1 cellular context compared by ENCODE assay signal in the genomic region with DNA sequence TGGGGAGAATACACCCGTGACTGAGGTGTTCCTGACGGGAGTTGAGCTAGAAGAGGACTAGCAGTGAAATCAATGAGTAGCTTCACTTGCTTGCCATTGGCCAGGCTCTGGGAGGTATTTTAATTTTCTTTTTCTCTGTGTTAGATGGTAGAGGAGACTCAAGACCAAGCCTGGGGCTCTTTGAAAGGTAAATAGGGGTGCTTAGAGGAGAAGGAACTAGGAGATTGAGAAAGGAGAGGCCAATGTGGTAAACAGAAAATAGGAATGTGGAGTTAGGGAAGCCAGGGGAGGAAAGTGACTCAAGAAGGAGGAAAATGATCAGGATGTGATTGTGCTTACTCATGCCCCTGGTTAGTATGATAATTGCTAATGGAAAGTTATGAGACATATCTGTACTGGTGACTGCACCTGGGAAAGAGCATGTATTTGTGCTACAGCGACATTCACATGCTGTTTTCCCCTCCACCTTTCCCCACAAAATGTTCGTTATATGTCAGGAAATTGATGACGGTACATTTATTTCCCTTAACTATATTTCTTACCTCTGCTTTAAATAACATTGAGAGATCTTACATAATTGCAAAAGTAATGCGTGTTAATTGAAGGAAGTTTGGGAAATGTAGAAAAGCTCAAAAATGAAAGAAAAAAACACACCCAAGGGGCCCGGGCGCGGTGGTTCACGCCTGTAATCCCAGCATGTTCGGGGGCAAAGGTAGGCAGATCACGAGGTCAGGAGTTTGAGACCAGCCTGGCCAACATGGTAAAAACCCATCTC.
TF ChIP-seq lines count a peak whose summit lies in the region.

No MANE protein-coding gene starts in this region.

TF ChIP-seq in GM12878, 131 proteins besides CTCF, POLR2A, EP300 and RAD21 (continued from another document):
- TF ChIP-seq, protein P1, sequence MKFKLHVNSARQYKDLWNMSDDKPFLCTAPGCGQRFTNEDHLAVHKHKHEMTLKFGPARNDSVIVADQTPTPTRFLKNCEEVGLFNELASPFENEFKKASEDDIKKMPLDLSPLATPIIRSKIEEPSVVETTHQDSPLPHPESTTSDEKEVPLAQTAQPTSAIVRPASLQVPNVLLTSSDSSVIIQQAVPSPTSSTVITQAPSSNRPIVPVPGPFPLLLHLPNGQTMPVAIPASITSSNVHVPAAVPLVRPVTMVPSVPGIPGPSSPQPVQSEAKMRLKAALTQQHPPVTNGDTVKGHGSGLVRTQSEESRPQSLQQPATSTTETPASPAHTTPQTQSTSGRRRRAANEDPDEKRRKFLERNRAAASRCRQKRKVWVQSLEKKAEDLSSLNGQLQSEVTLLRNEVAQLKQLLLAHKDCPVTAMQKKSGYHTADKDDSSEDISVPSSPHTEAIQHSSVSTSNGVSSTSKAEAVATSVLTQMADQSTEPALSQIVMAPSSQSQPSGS (IDR thresholded peaks at IDR 0.05; ENCODE audit: low read length) = peak; percentile 73
- TF ChIP-seq DPF2 (IDR thresholded peaks at IDR 0.05) = peak; percentile 68; the same call in 1 of the 2 replicates
- peak; percentile 9; the same call in 1 of the 2 replicates for TF ChIP-seq BMI1 (IDR thresholded peaks at IDR 0.05; ENCODE audit: borderline replicate concordance)
- TF ChIP-seq ZBED1 (IDR thresholded peaks at IDR 0.05; ENCODE audit: borderline replicate concordance) = peak; percentile 84; the same call in 1 of the 2 replicates
- peak; percentile 80 for TF ChIP-seq CREM (IDR thresholded peaks at IDR 0.05; ENCODE audit: low read depth)
- TF ChIP-seq BACH1 (IDR thresholded peaks at IDR 0.05; ENCODE audit: borderline replicate concordance) = peak; percentile 77; the same call in 1 of the 2 replicates
- TF ChIP-seq FOXM1 (IDR thresholded peaks at IDR 0.05; ENCODE audit: low read depth, low read length) = peak; percentile 85
- no peak for TF ChIP-seq SIX5 (IDR thresholded peaks at IDR 0.05; ENCODE audit: low read depth, low read length, severe bottlenecking)
- 0 out of 2 replicates have a peak, but pooled peaks have one; percentile 14 for TF ChIP-seq TCF12 (IDR thresholded peaks at IDR 0.05; ENCODE audit: low read depth, low read length)
- peak; percentile 87 for TF ChIP-seq IKZF1 (conservative IDR thresholded peaks at IDR 0.05)
- no peak for TF ChIP-seq STAT1 (conservative IDR thresholded peaks at IDR 0.05)
- TF ChIP-seq NBN (IDR thresholded peaks at IDR 0.05) = peak; percentile 63; the same call in 1 of the 2 replicates
- peak; percentile 21 for TF ChIP-seq MEF2B (IDR thresholded peaks at IDR 0.05; ENCODE audit: partially characterized antibody, poor library complexity, severe bottlenecking)
- TF ChIP-seq, protein P2, sequence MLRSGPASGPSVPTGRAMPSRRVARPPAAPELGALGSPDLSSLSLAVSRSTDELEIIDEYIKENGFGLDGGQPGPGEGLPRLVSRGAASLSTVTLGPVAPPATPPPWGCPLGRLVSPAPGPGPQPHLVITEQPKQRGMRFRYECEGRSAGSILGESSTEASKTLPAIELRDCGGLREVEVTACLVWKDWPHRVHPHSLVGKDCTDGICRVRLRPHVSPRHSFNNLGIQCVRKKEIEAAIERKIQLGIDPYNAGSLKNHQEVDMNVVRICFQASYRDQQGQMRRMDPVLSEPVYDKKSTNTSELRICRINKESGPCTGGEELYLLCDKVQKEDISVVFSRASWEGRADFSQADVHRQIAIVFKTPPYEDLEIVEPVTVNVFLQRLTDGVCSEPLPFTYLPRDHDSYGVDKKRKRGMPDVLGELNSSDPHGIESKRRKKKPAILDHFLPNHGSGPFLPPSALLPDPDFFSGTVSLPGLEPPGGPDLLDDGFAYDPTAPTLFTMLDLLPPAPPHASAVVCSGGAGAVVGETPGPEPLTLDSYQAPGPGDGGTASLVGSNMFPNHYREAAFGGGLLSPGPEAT (IDR thresholded peaks at IDR 0.05; ENCODE audit: low read depth) = peak; percentile 74
- TF ChIP-seq EED (IDR thresholded peaks at IDR 0.05; ENCODE audit: low read depth) = peak; percentile 91
- 0 out of 2 replicates have a peak, but pooled peaks have one; percentile 45 for TF ChIP-seq PML (IDR thresholded peaks at IDR 0.05; ENCODE audit: low read length)
- TF ChIP-seq HDAC2 (IDR thresholded peaks at IDR 0.05) = no peak
- peak; percentile 90 for TF ChIP-seq IKZF2 (IDR thresholded peaks at IDR 0.05)
- peak; percentile 90 for TF ChIP-seq IRF4 (IDR thresholded peaks at IDR 0.05; ENCODE audit: low read depth, low read length)
- no peak for TF ChIP-seq SREBF2 (IDR thresholded peaks at IDR 0.05; ENCODE audit: low read length)
- TF ChIP-seq ETV6 (conservative IDR thresholded peaks at IDR 0.05 in 1 of 2, IDR thresholded peaks at IDR 0.05 in 1 of 2; ENCODE audit: borderline replicate concordance in 1 of 2, low read depth in 1 of 2) = peak in 1 of 2 experiments; percentile 85; a peak in 2 of 4 replicates
- 0 out of 2 replicates have a peak, but pooled peaks have one; percentile 59 for TF ChIP-seq MYB (IDR thresholded peaks at IDR 0.05; ENCODE audit: borderline replicate concordance, low read depth, low read length)
- TF ChIP-seq CREB1 (IDR thresholded peaks at IDR 0.05; ENCODE audit: low read depth) = peak; percentile 48; the same call in 1 of the 2 replicates
- TF ChIP-seq SMC3 (IDR thresholded peaks at IDR 0.05; ENCODE audit: borderline replicate concordance, low read length) = no peak
- peak; percentile 77; the same call in 1 of the 2 replicates for TF ChIP-seq BCL11A (IDR thresholded peaks at IDR 0.05; ENCODE audit: low read depth, low read length)
- TF ChIP-seq SMARCA5 (IDR thresholded peaks at IDR 0.05) = 0 out of 2 replicates have a peak, but pooled peaks have one; percentile 24
- peak; percentile 78 for TF ChIP-seq ATF7 (IDR thresholded peaks at IDR 0.05; ENCODE audit: low read depth)
- peak; percentile 73; the same call in 1 of the 2 replicates for TF ChIP-seq TCF3 (IDR thresholded peaks at IDR 0.05; ENCODE audit: borderline replicate concordance, insufficient read depth, low read depth, low read length)
- TF ChIP-seq RB1 (IDR thresholded peaks at IDR 0.05; ENCODE audit: borderline replicate concordance) = no peak
- TF ChIP-seq, protein P3, sequence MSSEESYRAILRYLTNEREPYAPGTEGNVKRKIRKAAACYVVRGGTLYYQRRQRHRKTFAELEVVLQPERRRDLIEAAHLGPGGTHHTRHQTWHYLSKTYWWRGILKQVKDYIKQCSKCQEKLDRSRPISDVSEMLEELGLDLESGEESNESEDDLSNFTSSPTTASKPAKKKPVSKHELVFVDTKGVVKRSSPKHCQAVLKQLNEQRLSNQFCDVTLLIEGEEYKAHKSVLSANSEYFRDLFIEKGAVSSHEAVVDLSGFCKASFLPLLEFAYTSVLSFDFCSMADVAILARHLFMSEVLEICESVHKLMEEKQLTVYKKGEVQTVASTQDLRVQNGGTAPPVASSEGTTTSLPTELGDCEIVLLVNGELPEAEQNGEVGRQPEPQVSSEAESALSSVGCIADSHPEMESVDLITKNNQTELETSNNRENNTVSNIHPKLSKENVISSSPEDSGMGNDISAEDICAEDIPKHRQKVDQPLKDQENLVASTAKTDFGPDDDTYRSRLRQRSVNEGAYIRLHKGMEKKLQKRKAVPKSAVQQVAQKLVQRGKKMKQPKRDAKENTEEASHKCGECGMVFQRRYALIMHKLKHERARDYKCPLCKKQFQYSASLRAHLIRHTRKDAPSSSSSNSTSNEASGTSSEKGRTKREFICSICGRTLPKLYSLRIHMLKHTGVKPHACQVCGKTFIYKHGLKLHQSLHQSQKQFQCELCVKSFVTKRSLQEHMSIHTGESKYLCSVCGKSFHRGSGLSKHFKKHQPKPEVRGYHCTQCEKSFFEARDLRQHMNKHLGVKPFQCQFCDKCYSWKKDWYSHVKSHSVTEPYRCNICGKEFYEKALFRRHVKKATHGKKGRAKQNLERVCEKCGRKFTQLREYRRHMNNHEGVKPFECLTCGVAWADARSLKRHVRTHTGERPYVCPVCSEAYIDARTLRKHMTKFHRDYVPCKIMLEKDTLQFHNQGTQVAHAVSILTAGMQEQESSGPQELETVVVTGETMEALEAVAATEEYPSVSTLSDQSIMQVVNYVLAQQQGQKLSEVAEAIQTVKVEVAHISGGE (CRISPR knock-in tag; IDR thresholded peaks at IDR 0.05) = no peak
- TF ChIP-seq ZNF217 (IDR thresholded peaks at IDR 0.05) = peak; percentile 48; the same call in 1 of the 2 replicates
- TF ChIP-seq NFIC (IDR thresholded peaks at IDR 0.05; ENCODE audit: low read depth, low read length) = peak; percentile 89; the same call in 1 of the 2 replicates
- TF ChIP-seq JUNB (IDR thresholded peaks at IDR 0.05) = peak; percentile 93
- peak; percentile 73; the same call in 1 of the 2 replicates for TF ChIP-seq MTA2 (IDR thresholded peaks at IDR 0.05; ENCODE audit: low read depth)
- TF ChIP-seq CHD2 (IDR thresholded peaks at IDR 0.05; ENCODE audit: borderline replicate concordance, low read depth, low read length) = no peak
- peak; percentile 83 for TF ChIP-seq BCL3 (IDR thresholded peaks at IDR 0.05; ENCODE audit: borderline replicate concordance, insufficient read depth, low read depth, low read length, poor library complexity, severe bottlenecking)
- TF ChIP-seq RUNX3 (IDR thresholded peaks at IDR 0.05; ENCODE audit: low read length) = peak; percentile 77
